10 cellular contexts compared by ENCODE assay signal in the genomic region with DNA sequence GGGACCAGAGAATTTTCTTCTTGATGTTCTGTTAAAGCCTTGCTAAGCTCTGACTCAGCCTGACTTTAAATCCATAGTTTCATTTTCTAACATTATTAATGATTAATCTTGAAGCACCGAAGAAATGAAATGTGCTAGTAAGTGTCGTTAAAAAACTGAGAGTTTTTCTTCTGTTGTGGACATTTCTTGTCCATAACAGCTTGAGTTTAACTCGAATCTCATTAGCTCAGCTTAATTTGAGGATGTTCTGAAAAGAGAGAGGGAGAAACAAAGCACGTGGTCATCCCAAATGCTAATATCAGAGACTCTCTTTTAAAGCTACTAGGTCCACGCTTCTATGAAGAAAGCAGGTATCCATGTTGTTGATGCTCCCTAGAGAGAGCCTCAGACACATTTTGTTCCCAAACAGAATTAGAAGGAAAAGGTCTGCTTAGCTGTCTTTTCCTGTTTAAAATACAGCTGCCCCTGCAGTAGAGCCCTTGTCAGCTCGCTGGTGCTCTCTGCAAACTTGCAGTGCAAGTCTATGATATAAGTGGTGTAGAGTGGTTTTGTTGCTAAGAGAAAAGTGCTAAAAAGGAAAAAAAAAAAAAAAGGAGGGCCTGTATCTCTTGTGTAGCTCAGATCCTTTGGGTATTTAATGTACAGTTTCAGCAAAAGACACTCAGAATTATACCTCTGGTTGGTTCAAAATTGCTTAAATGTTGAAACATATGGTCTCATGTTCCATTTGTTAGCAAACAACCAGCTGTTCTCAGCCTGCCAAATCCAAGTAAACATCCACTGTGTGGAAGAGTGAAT.
DNase-seq lines count a peak whose midpoint lies in the region; ATAC-seq, FAIRE-seq and TF ChIP-seq lines count a peak whose summit lies in the region.
"Had no signal": no experiment of that assay in that cellular context is flagged by ENCODE, and none has a peak within 500 bp of the region (broad histone marks: within the 10 kb centered on the region; RNA-seq: fewer than 3 reads in every experiment).

No MANE protein-coding gene starts in this region.

- H3K27ac ChIP-seq in astrocyte (ENCODE audit: low read depth, low read length), result no peak overlapping the region
- peak overlapping the region in 6 of 8 donors; percentile 19 to 64 (median 50) for H3K27ac ChIP-seq in spleen

- ATAC-seq in activated T-helper 17 cell treated with anti-CD3 and anti-CD28 coated beads, Interleukin-2, amount 50 U/mL, for 72 hours (replicated peaks), result no peak
- no peak for ATAC-seq in natural killer cell

- H3K36me3 Mint-ChIP-seq in astrocyte (ENCODE audit: low read depth, unreplicated experiment) (no peaks in the 10 kb centered on the region), natural killer cell (no peaks in the 10 kb centered on the region)
- H3K36me3 Mint-ChIP-seq in activated T-cell treated with anti-CD3 and anti-CD28 coated beads, Interleukin-2, amount 50 U/mL, for 24 hours (ENCODE audit: low read depth), result no peaks in the 10 kb centered on the region
- H3K36me3 Mint-ChIP-seq in activated T-helper 17 cell treated with anti-CD3 and anti-CD28 coated beads, Interleukin-2, amount 50 U/mL, for 72 hours (ENCODE audit: low read depth), result no peaks in the 10 kb centered on the region

- 67 to 81% (median 70%) methylated on average over 6 of the region's 6 CpGs for WGBS in spleen, 5 donors

- H3K4me3 ChIP-seq in astrocyte (ENCODE audit: insufficient read depth, low read depth, low read length) (no peak overlapping the region), spleen (no peak overlapping the region)

- H3K27ac Mint-ChIP-seq in astrocyte (ENCODE audit: unreplicated experiment), result no peak overlapping the region
- no peak overlapping the region for H3K27ac Mint-ChIP-seq in activated T-cell treated with anti-CD3 and anti-CD28 coated beads, Interleukin-2, amount 50 U/mL, for 24 hours
- no peak overlapping the region for H3K27ac Mint-ChIP-seq in activated T-helper 17 cell treated with anti-CD3 and anti-CD28 coated beads, Interleukin-2, amount 50 U/mL, for 72 hours
- no peak overlapping the region for H3K27ac Mint-ChIP-seq in natural killer cell

- H3K36me3 ChIP-seq in astrocyte (ENCODE audit: insufficient read depth, low read length), result no peaks in the 10 kb centered on the region
- H3K36me3 ChIP-seq in spleen, result no peaks in the 10 kb centered on the region

- H3K79me2 ChIP-seq in astrocyte (ENCODE audit: insufficient read depth, low read length), result no peaks in the 10 kb centered on the region

- H3K4me3 Mint-ChIP-seq in astrocyte (ENCODE audit: unreplicated experiment) (no peak overlapping the region), natural killer cell (no peak overlapping the region)
- no peak overlapping the region for H3K4me3 Mint-ChIP-seq in activated T-cell treated with anti-CD3 and anti-CD28 coated beads, Interleukin-2, amount 50 U/mL, for 24 hours
- H3K4me3 Mint-ChIP-seq in activated T-helper 17 cell treated with anti-CD3 and anti-CD28 coated beads, Interleukin-2, amount 50 U/mL, for 72 hours, result no peak overlapping the region

- H4K20me1 ChIP-seq in astrocyte (ENCODE audit: insufficient read depth, low read length), result no peaks in the 10 kb centered on the region

- FAIRE-seq in astrocyte (lab: Jason Lieb, UNC), result peak; percentile 34

- H3K4me2 ChIP-seq in astrocyte (ENCODE audit: low read length), result peak overlapping the region; percentile 36

- H2AFZ ChIP-seq in astrocyte (ENCODE audit: low read depth, low read length), result no peak overlapping the region

- peaks cover 17% of the 10 kb centered on the region for H3K4me1 Mint-ChIP-seq in astrocyte (ENCODE audit: low read depth, unreplicated experiment)
- no peaks in the 10 kb centered on the region for H3K4me1 Mint-ChIP-seq in activated T-cell treated with anti-CD3 and anti-CD28 coated beads, Interleukin-2, amount 50 U/mL, for 24 hours (ENCODE audit: low read depth)
- peaks cover under 1% of the 10 kb centered on the region for H3K4me1 Mint-ChIP-seq in activated T-helper 17 cell treated with anti-CD3 and anti-CD28 coated beads, Interleukin-2, amount 50 U/mL, for 72 hours
- H3K4me1 Mint-ChIP-seq in natural killer cell, result peaks cover 0 to 7% of the 10 kb centered on the region in 2 donors

- no peaks in the 10 kb centered on the region for H3K9me3 Mint-ChIP-seq in astrocyte (ENCODE audit: unreplicated experiment)
- H3K9me3 Mint-ChIP-seq in activated T-cell treated with anti-CD3 and anti-CD28 coated beads, Interleukin-2, amount 50 U/mL, for 24 hours, result no peaks in the 10 kb centered on the region
- no peaks in the 10 kb centered on the region for H3K9me3 Mint-ChIP-seq in activated T-helper 17 cell treated with anti-CD3 and anti-CD28 coated beads, Interleukin-2, amount 50 U/mL, for 72 hours
- H3K9me3 Mint-ChIP-seq in natural killer cell, result no peaks in the 10 kb centered on the region

- TF ChIP-seq CTCF in astrocyte (IDR thresholded peaks at IDR 0.05; ENCODE audit: insufficient read depth, low read depth, low read length) (no peak), spleen (IDR thresholded peaks at IDR 0.05 in 8 of 11, conservative IDR thresholded peaks at IDR 0.05 in 3 of 11) (no peak), natural killer cell (IDR thresholded peaks at IDR 0.05) (no peak)

- H3K4me1 ChIP-seq in astrocyte (ENCODE audit: insufficient read depth, low read length) (no peaks in the 10 kb centered on the region), spleen (peaks cover 0 to 17% (median 5%) of the 10 kb centered on the region in 6 donors)

- no peaks in the 10 kb centered on the region for H3K9me3 ChIP-seq in astrocyte (ENCODE audit: insufficient read depth, low read depth, low read length)
- H3K9me3 ChIP-seq in spleen, result no peaks in the 10 kb centered on the region

- no peak for TF ChIP-seq POLR2A in spleen (IDR thresholded peaks at IDR 0.05)

- DNase-seq in NCI-H1092 (lab: John Stamatoyannopoulos, UW) (peak; percentile 36), astrocyte (ENCODE audit: low read depth) (no peak), iris pigment epithelial cell (ENCODE audit: low read depth) (peak; percentile 47), spleen (no peak), cortex of kidney (lab: John Stamatoyannopoulos, UW) (no peak), natural killer cell (no peak)
- no peak for DNase-seq in activated T-cell treated with anti-CD3 and anti-CD28 coated beads, Interleukin-2, amount 50 U/mL, for 24 hours
- DNase-seq: cerebellar nuclear complex, GF-D8 had no signal

- H3K27me3 Mint-ChIP-seq in astrocyte (ENCODE audit: low read depth, unreplicated experiment) (no peaks in the 10 kb centered on the region), natural killer cell (ENCODE audit: low read depth in 2 of 2) (no peaks in the 10 kb centered on the region)
- H3K27me3 Mint-ChIP-seq in activated T-cell treated with anti-CD3 and anti-CD28 coated beads, Interleukin-2, amount 50 U/mL, for 24 hours, result no peaks in the 10 kb centered on the region
- no peaks in the 10 kb centered on the region for H3K27me3 Mint-ChIP-seq in activated T-helper 17 cell treated with anti-CD3 and anti-CD28 coated beads, Interleukin-2, amount 50 U/mL, for 72 hours

- no peak overlapping the region for H3K9ac ChIP-seq in astrocyte (ENCODE audit: low read length)

- intact Hi-C loops in spleen (cut with DNase I; ENCODE audit: low total_unique reads) (no loop called here), natural killer cell (cut with micrococcal nuclease) (no loop called here)

- H3K27me3 ChIP-seq in astrocyte (ENCODE audit: insufficient read depth, low read length) (peaks cover 3% of the 10 kb centered on the region), spleen (replicated peaks in 1 of 7) (no peaks in the 10 kb centered on the region)

Comparison
In these comparisons a context has a peak if more than half of its experiments do, and no peak if none do; other contexts are left out.
1. DNase-seq: peak in NCI-H1092 (single experiment) and iris pigment epithelial cell (single experiment); none in astrocyte (single experiment), spleen (single experiment), cortex of kidney (single experiment), activated T-cell treated with anti-CD3 and anti-CD28 coated beads, Interleukin-2, amount 50 U/mL, for 24 hours (single experiment) and natural killer cell (single experiment).